1 cellular context compared by ENCODE assay signal in genomic region chr19:47863514-47863936, GRCh38.
A peak's percentile ranks its signal among the peaks of the same experiment; 100 is the strongest.
TF ChIP-seq lines count a peak whose summit lies in the region.

No MANE protein-coding gene starts in this region.

TF ChIP-seq in K562, 482 proteins besides CTCF, POLR2A, EP300 and RAD21 (continued from another document and continues in another):
- TF ChIP-seq ZFPM2 (CRISPR knock-in tag; IDR thresholded peaks at IDR 0.05) (no peak), KLF13 (tag; IDR thresholded peaks at IDR 0.05; ENCODE audit: borderline replicate concordance, low read depth) (no peak), ZFP30 (CRISPR knock-in tag; IDR thresholded peaks at IDR 0.05; ENCODE audit: borderline replicate concordance) (no peak), JUNB (CRISPR knock-in tag; conservative IDR thresholded peaks at IDR 0.05) (no peak), ZBTB1 (CRISPR knock-in tag; IDR thresholded peaks at IDR 0.05; ENCODE audit: borderline replicate concordance, low read depth) (no peak), TAL1 (IDR thresholded peaks at IDR 0.05) (peak; percentile 12; the same call in 1 of the 2 replicates), BCL6 (CRISPR knock-in tag; IDR thresholded peaks at IDR 0.05) (no peak), ZNF696 (CRISPR knock-in tag; conservative IDR thresholded peaks at IDR 0.05) (no peak), HIVEP1 (CRISPR knock-in tag; IDR thresholded peaks at IDR 0.05) (no peak), DEAF1 (CRISPR knock-in tag; IDR thresholded peaks at IDR 0.05) (peak; percentile 64; the same call in 1 of the 2 replicates), MTA2 (IDR thresholded peaks at IDR 0.05; ENCODE audit: low read depth) (no peak), ZNF282 (CRISPR knock-in tag; IDR thresholded peaks at IDR 0.05) (no peak), SRSF9 (IDR thresholded peaks at IDR 0.05; ENCODE audit: borderline replicate concordance, low read depth, low read length) (no peak), CREB1 (IDR thresholded peaks at IDR 0.05) (no peak), CREB1 (CRISPR knock-in tag; IDR thresholded peaks at IDR 0.05) (no peak; the same call in 1 of the 2 replicates), CBFA2T2 (conservative IDR thresholded peaks at IDR 0.05) (0 out of 2 replicates have a peak, but pooled peaks have one; percentile 9), FOXP1 (CRISPR knock-in tag; IDR thresholded peaks at IDR 0.05) (no peak), L3MBTL2 (IDR thresholded peaks at IDR 0.05) (no peak), ATF6 (CRISPR knock-in tag; IDR thresholded peaks at IDR 0.05) (no peak), ZNF140 (CRISPR knock-in tag; IDR thresholded peaks at IDR 0.05) (no peak), HMG20B (CRISPR knock-in tag; IDR thresholded peaks at IDR 0.05) (no peak), SUPT5H (IDR thresholded peaks at IDR 0.05) (no peak), THRB (CRISPR knock-in tag; conservative IDR thresholded peaks at IDR 0.05) (no peak), RB1 (IDR thresholded peaks at IDR 0.05; ENCODE audit: low read depth) (peak; percentile 58; the same call in 1 of the 2 replicates), ATF1 (CRISPR knock-in tag; IDR thresholded peaks at IDR 0.05) (no peak), ATF1 (tag; IDR thresholded peaks at IDR 0.05) (0 out of 2 replicates have a peak, but pooled peaks have one; percentile 30), RCOR1 (IDR thresholded peaks at IDR 0.05; ENCODE audit: borderline replicate concordance in 1 of 2, low read depth in 2 of 2, low read length in 2 of 2) (peak in 1 of 2 experiments; percentile 38; a peak in 1 of 4 replicates), ZNF717 (CRISPR knock-in tag; IDR thresholded peaks at IDR 0.05) (no peak), HNRNPUL1 (IDR thresholded peaks at IDR 0.05; ENCODE audit: low read length) (no peak), FOXM1 (IDR thresholded peaks at IDR 0.05; ENCODE audit: low read depth) (no peak), FOXM1 (CRISPR knock-in tag; IDR thresholded peaks at IDR 0.05; ENCODE audit: low read depth) (no peak), CTCFL (IDR thresholded peaks at IDR 0.05; ENCODE audit: borderline replicate concordance, insufficient read depth, low read depth, low read length, poor library complexity, severe bottlenecking) (peak; percentile 61), POU5F1 (IDR thresholded peaks at IDR 0.05; ENCODE audit: borderline replicate concordance, low read depth, low read length, partially characterized antibody) (no peak), XRCC5 (IDR thresholded peaks at IDR 0.05; ENCODE audit: low read depth, low read length) (peak; percentile 79; the same call in 1 of the 2 replicates), ZNF23 (CRISPR knock-in tag; IDR thresholded peaks at IDR 0.05) (no peak), MCM3 (IDR thresholded peaks at IDR 0.05) (no peak), RFX5 (IDR thresholded peaks at IDR 0.05; ENCODE audit: low read depth, low read length) (no peak), SRSF3 (IDR thresholded peaks at IDR 0.05; ENCODE audit: insufficient read depth, low read length) (no peak), ARID3A (IDR thresholded peaks at IDR 0.05; ENCODE audit: borderline replicate concordance, low read depth, low read length) (peak; percentile 12; the same call in 1 of the 2 replicates), CBFA2T3 (IDR thresholded peaks at IDR 0.05) (peak; percentile 42; the same call in 1 of the 2 replicates)
- TF ChIP-seq, protein P1, sequence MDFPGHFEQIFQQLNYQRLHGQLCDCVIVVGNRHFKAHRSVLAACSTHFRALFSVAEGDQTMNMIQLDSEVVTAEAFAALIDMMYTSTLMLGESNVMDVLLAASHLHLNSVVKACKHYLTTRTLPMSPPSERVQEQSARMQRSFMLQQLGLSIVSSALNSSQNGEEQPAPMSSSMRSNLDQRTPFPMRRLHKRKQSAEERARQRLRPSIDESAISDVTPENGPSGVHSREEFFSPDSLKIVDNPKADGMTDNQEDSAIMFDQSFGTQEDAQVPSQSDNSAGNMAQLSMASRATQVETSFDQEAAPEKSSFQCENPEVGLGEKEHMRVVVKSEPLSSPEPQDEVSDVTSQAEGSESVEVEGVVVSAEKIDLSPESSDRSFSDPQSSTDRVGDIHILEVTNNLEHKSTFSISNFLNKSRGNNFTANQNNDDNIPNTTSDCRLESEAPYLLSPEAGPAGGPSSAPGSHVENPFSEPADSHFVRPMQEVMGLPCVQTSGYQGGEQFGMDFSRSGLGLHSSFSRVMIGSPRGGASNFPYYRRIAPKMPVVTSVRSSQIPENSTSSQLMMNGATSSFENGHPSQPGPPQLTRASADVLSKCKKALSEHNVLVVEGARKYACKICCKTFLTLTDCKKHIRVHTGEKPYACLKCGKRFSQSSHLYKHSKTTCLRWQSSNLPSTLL (IDR thresholded peaks at IDR 0.05), result no peak
- TF ChIP-seq, protein P2, sequence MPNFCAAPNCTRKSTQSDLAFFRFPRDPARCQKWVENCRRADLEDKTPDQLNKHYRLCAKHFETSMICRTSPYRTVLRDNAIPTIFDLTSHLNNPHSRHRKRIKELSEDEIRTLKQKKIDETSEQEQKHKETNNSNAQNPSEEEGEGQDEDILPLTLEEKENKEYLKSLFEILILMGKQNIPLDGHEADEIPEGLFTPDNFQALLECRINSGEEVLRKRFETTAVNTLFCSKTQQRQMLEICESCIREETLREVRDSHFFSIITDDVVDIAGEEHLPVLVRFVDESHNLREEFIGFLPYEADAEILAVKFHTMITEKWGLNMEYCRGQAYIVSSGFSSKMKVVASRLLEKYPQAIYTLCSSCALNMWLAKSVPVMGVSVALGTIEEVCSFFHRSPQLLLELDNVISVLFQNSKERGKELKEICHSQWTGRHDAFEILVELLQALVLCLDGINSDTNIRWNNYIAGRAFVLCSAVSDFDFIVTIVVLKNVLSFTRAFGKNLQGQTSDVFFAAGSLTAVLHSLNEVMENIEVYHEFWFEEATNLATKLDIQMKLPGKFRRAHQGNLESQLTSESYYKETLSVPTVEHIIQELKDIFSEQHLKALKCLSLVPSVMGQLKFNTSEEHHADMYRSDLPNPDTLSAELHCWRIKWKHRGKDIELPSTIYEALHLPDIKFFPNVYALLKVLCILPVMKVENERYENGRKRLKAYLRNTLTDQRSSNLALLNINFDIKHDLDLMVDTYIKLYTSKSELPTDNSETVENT (CRISPR knock-in tag; IDR thresholded peaks at IDR 0.05), result no peak
- TF ChIP-seq, protein P3, sequence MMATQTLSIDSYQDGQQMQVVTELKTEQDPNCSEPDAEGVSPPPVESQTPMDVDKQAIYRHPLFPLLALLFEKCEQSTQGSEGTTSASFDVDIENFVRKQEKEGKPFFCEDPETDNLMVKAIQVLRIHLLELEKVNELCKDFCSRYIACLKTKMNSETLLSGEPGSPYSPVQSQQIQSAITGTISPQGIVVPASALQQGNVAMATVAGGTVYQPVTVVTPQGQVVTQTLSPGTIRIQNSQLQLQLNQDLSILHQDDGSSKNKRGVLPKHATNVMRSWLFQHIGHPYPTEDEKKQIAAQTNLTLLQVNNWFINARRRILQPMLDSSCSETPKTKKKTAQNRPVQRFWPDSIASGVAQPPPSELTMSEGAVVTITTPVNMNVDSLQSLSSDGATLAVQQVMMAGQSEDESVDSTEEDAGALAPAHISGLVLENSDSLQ (IDR thresholded peaks at IDR 0.05), result no peak
